25 cellular contexts compared by ENCODE assay signal in the genomic region with DNA sequence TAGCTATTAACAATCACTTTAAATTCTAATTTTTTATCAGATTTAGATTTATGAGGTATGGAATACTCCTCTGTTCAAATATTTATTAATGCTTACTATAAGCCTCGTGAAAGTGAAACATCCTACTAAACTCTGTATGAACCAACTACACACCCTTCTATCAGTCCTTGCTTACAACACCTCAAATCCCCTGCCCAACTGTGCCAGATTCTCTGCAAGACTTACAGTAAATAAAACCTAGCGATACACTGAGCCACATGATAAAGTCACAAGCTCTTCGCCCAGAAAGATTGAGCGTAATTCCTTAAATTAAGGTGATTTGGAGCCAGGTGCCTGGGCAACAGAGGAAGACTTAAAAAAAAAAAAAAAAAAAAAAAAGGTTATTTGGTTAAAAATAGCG. TPM values are rescaled to one million over a fixed set of nuclear protein-coding genes. Genes with fewer than 3 reads are reported as not detected.
"Had no signal": no experiment of that assay in that cellular context is flagged by ENCODE, and none has a peak within 500 bp of the region (broad histone marks: within the 10 kb centered on the region; RNA-seq: fewer than 3 reads in every experiment).

No MANE protein-coding gene starts in this region.

- H3K27me3 ChIP-seq: ascending aorta had no signal

- H3K27ac ChIP-seq: VCaP had no signal

- H3K27ac Mint-ChIP-seq: activated CD4-positive, alpha-beta T cell treated with anti-CD3 and anti-CD28 coated beads, Interleukin-2, amount 10 ng/mL, durations not matched to agents 7 days and 5 days; activated CD8-positive, alpha-beta T cell treated with anti-CD3 and anti-CD28 coated beads, Interleukin-2, amount 10 ng/mL, durations not matched to agents 7 days and 5 days; activated naive CD4-positive, alpha-beta T cell treated with anti-CD3 and anti-CD28 coated beads, Interleukin-2, amount 50 U/mL, for 24 hours; brain; T-cell had no signal

- H3K4me3 Mint-ChIP-seq: activated CD4-positive, alpha-beta T cell treated with anti-CD3 and anti-CD28 coated beads, Interleukin-2, amount 10 ng/mL, durations not matched to agents 7 days and 5 days; activated CD8-positive, alpha-beta T cell treated with anti-CD3 and anti-CD28 coated beads, Interleukin-2, amount 10 ng/mL, durations not matched to agents 7 days and 5 days; activated naive CD4-positive, alpha-beta T cell treated with anti-CD3 and anti-CD28 coated beads, Interleukin-2, amount 50 U/mL, for 24 hours; brain; central memory CD8-positive, alpha-beta T cell had no signal

- H3K9me3 Mint-ChIP-seq: activated CD4-positive, alpha-beta T cell treated with anti-CD3 and anti-CD28 coated beads, Interleukin-2, amount 10 ng/mL, durations not matched to agents 7 days and 5 days; activated naive CD4-positive, alpha-beta T cell treated with anti-CD3 and anti-CD28 coated beads, Interleukin-2, amount 50 U/mL, for 24 hours; brain; central memory CD8-positive, alpha-beta T cell; T-cell had no signal

- H3K36me3 ChIP-seq: ascending aorta had no signal

- H3K4me1 Mint-ChIP-seq: brain; central memory CD8-positive, alpha-beta T cell had no signal

- DNase-seq: activated CD4-positive, alpha-beta T cell treated with anti-CD3 and anti-CD28 coated beads, Interleukin-2, amount 10 ng/mL, durations not matched to agents 7 days and 5 days; activated CD4-positive, CD25-positive, alpha-beta regulatory T cell; activated CD8-positive, alpha-beta memory T cell treated with anti-CD3 and anti-CD28 coated beads, Interleukin-2, amount 50 U/mL, for 48 hours; activated CD8-positive, alpha-beta T cell treated with anti-CD3 and anti-CD28 coated beads, Interleukin-2, amount 10 ng/mL, durations not matched to agents 7 days and 5 days; activated effector memory CD4-positive, alpha-beta T cell treated with Interleukin-2 at 50 U/mL for 16 hours; activated naive CD4-positive, alpha-beta T cell; activated T-cell treated with anti-CD3 and anti-CD28 coated beads, Interleukin-2, amount 50 U/mL, for 1 hour; amniotic stem cell; Kasumi-1; NCI-H1048; NCI-H146; NCI-H187 treated with DMSO at 0.1 percent for 48 hours; NCI-H2081 treated with DMSO at 0.1 percent for 48 hours; NCI-H446; NCI-H524; PC-3; SHP77 treated with DMSO at 0.1 percent for 48 hours; T-cell had no signal

- H3K36me3 Mint-ChIP-seq: activated naive CD4-positive, alpha-beta T cell treated with anti-CD3 and anti-CD28 coated beads, Interleukin-2, amount 50 U/mL, for 24 hours; brain had no signal

- H3K9me3 ChIP-seq: ascending aorta had no signal

- H3K4me3 ChIP-seq: ascending aorta, K562 had no signal

- H3K27me3 Mint-ChIP-seq: activated naive CD4-positive, alpha-beta T cell treated with anti-CD3 and anti-CD28 coated beads, Interleukin-2, amount 50 U/mL, for 24 hours; central memory CD8-positive, alpha-beta T cell; T-cell had no signal

RNA-seq across cellular contexts. Expression of a gene that starts 17.3 kb away (rescaled TPM):
- total RNA-seq: activated CD4-positive, alpha-beta T cell treated with anti-CD3 and anti-CD28 coated beads, Interleukin-2, amount 10 ng/mL, durations not matched to agents 7 days and 5 days; ascending aorta; T-helper 2 cell treated with Interferon-gamma antibody and Interleukin-4, amounts not matched to agents 100 ng/mL and 5 ng/mL, for 36 hours had no signal
